In the genomic region with DNA sequence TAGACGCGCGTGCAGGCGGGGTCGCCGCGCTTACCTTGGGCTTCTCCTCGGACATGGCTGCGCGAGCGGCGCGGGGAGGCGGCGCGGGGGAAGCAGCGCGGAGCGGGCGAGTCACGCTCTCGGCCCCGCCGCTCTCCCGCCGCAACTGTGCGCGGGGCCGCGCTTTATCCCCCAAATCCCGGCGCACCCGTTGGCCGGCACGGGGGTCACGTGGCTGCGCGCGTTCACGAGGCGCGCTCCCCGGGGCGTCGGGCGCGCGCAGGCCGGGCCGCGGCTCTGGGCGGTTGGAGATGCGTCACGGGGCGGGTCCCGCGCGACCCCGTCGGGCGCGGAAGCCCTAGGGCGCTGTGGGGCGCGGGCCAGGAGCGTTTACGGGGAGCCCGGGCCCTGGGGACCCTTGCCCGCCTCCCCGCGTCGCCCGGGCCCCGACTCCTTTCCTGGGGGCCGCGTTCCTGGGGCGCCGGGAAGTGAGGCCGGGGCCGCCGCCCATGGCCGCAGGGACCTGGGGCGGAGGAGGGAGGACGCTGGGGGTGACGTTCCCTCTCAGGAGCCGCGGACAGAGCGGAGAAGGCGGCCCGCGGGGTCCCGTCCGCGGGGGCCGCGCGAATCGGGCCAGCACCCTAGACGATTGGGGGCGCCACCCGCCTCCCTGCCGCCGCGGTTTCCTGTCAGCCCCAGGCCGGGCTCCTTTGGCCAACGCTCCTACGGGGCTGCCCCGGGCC, we compare ENCODE assay signal across 1 cellular context.
TF ChIP-seq lines count a peak whose summit lies in the region.

A gene (minus strand): TSS at position 149 of the 722 bp plus-strand sequence. CDS start 94 bp downstream, at position 55.

TF ChIP-seq in K562, 482 proteins besides CTCF, POLR2A, EP300 and RAD21 (continued from another document and continues in another):
- peak; percentile 50; the same call in 1 of the 2 replicates for TF ChIP-seq PML (IDR thresholded peaks at IDR 0.05; ENCODE audit: low read length)
- TF ChIP-seq, protein P1, sequence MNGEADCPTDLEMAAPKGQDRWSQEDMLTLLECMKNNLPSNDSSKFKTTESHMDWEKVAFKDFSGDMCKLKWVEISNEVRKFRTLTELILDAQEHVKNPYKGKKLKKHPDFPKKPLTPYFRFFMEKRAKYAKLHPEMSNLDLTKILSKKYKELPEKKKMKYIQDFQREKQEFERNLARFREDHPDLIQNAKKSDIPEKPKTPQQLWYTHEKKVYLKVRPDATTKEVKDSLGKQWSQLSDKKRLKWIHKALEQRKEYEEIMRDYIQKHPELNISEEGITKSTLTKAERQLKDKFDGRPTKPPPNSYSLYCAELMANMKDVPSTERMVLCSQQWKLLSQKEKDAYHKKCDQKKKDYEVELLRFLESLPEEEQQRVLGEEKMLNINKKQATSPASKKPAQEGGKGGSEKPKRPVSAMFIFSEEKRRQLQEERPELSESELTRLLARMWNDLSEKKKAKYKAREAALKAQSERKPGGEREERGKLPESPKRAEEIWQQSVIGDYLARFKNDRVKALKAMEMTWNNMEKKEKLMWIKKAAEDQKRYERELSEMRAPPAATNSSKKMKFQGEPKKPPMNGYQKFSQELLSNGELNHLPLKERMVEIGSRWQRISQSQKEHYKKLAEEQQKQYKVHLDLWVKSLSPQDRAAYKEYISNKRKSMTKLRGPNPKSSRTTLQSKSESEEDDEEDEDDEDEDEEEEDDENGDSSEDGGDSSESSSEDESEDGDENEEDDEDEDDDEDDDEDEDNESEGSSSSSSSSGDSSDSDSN (IDR thresholded peaks at IDR 0.05; ENCODE audit: borderline replicate concordance in 1 of 2, low read depth in 2 of 2, low read length in 2 of 2) = peak; percentile 58 to 66; a peak in 2 of 4 replicates
- TF ChIP-seq, protein P2, sequence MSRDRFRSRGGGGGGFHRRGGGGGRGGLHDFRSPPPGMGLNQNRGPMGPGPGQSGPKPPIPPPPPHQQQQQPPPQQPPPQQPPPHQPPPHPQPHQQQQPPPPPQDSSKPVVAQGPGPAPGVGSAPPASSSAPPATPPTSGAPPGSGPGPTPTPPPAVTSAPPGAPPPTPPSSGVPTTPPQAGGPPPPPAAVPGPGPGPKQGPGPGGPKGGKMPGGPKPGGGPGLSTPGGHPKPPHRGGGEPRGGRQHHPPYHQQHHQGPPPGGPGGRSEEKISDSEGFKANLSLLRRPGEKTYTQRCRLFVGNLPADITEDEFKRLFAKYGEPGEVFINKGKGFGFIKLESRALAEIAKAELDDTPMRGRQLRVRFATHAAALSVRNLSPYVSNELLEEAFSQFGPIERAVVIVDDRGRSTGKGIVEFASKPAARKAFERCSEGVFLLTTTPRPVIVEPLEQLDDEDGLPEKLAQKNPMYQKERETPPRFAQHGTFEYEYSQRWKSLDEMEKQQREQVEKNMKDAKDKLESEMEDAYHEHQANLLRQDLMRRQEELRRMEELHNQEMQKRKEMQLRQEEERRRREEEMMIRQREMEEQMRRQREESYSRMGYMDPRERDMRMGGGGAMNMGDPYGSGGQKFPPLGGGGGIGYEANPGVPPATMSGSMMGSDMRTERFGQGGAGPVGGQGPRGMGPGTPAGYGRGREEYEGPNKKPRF (IDR thresholded peaks at IDR 0.05; ENCODE audit: low read depth, low read length) = no peak
- TF ChIP-seq ZNF197 (CRISPR knock-in tag; IDR thresholded peaks at IDR 0.05; ENCODE audit: low read depth) = peak; percentile 99
- TF ChIP-seq ELF1 (tag; IDR thresholded peaks at IDR 0.05) = peak; percentile 73
- TF ChIP-seq TAL1 (IDR thresholded peaks at IDR 0.05) = no peak
- TF ChIP-seq ZNF76 (CRISPR knock-in tag; IDR thresholded peaks at IDR 0.05; ENCODE audit: borderline replicate concordance) = peak; percentile 96
- TF ChIP-seq ZNF589 (CRISPR knock-in tag; IDR thresholded peaks at IDR 0.05; ENCODE audit: low read depth) = peak; percentile 100
- TF ChIP-seq NFATC3 (IDR thresholded peaks at IDR 0.05) = no peak
- TF ChIP-seq STAG1 (CRISPR knock-in tag; IDR thresholded peaks at IDR 0.05; ENCODE audit: borderline replicate concordance) = no peak
- no peak for TF ChIP-seq ATF1 (CRISPR knock-in tag; IDR thresholded peaks at IDR 0.05)
- peak; percentile 85 for TF ChIP-seq ATF1 (tag; IDR thresholded peaks at IDR 0.05)
- TF ChIP-seq YY1 (IDR thresholded peaks at IDR 0.05; ENCODE audit: borderline replicate concordance in 1 of 3, control insufficient read depth in 1 of 3, extremely low read depth in 1 of 3, insufficient read depth in 3 of 3, insufficient read length in 1 of 3, insufficient replicate concordance in 2 of 3, low read depth in 1 of 3, low read length in 2 of 3) = peak in 2 of 3 experiments; percentile 53 to 55
- TF ChIP-seq, protein P3, sequence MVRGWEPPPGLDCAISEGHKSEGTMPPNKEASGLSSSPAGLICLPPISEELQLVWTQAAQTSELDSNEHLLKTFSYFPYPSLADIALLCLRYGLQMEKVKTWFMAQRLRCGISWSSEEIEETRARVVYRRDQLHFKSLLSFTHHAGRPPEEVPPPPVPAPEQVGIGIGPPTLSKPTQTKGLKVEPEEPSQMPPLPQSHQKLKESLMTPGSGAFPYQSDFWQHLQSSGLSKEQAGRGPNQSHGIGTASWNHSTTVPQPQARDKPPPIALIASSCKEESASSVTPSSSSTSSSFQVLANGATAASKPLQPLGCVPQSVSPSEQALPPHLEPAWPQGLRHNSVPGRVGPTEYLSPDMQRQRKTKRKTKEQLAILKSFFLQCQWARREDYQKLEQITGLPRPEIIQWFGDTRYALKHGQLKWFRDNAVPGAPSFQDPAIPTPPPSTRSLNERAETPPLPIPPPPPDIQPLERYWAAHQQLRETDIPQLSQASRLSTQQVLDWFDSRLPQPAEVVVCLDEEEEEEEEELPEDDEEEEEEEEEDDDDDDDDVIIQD (CRISPR knock-in tag; IDR thresholded peaks at IDR 0.05) = peak; percentile 89
- TF ChIP-seq, protein P4, sequence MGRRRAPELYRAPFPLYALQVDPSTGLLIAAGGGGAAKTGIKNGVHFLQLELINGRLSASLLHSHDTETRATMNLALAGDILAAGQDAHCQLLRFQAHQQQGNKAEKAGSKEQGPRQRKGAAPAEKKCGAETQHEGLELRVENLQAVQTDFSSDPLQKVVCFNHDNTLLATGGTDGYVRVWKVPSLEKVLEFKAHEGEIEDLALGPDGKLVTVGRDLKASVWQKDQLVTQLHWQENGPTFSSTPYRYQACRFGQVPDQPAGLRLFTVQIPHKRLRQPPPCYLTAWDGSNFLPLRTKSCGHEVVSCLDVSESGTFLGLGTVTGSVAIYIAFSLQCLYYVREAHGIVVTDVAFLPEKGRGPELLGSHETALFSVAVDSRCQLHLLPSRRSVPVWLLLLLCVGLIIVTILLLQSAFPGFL (CRISPR knock-in tag; IDR thresholded peaks at IDR 0.05) = no peak
- TF ChIP-seq, protein P5, sequence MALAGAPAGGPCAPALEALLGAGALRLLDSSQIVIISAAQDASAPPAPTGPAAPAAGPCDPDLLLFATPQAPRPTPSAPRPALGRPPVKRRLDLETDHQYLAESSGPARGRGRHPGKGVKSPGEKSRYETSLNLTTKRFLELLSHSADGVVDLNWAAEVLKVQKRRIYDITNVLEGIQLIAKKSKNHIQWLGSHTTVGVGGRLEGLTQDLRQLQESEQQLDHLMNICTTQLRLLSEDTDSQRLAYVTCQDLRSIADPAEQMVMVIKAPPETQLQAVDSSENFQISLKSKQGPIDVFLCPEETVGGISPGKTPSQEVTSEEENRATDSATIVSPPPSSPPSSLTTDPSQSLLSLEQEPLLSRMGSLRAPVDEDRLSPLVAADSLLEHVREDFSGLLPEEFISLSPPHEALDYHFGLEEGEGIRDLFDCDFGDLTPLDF (CRISPR knock-in tag; IDR thresholded peaks at IDR 0.05) = no peak
- TF ChIP-seq RBM39 (optimal IDR thresholded peaks at IDR 0.05; ENCODE audit: low read depth, low read length) = no peak
- TF ChIP-seq, protein P6, sequence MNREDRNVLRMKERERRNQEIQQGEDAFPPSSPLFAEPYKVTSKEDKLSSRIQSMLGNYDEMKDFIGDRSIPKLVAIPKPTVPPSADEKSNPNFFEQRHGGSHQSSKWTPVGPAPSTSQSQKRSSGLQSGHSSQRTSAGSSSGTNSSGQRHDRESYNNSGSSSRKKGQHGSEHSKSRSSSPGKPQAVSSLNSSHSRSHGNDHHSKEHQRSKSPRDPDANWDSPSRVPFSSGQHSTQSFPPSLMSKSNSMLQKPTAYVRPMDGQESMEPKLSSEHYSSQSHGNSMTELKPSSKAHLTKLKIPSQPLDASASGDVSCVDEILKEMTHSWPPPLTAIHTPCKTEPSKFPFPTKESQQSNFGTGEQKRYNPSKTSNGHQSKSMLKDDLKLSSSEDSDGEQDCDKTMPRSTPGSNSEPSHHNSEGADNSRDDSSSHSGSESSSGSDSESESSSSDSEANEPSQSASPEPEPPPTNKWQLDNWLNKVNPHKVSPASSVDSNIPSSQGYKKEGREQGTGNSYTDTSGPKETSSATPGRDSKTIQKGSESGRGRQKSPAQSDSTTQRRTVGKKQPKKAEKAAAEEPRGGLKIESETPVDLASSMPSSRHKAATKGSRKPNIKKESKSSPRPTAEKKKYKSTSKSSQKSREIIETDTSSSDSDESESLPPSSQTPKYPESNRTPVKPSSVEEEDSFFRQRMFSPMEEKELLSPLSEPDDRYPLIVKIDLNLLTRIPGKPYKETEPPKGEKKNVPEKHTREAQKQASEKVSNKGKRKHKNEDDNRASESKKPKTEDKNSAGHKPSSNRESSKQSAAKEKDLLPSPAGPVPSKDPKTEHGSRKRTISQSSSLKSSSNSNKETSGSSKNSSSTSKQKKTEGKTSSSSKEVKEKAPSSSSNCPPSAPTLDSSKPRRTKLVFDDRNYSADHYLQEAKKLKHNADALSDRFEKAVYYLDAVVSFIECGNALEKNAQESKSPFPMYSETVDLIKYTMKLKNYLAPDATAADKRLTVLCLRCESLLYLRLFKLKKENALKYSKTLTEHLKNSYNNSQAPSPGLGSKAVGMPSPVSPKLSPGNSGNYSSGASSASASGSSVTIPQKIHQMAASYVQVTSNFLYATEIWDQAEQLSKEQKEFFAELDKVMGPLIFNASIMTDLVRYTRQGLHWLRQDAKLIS (CRISPR knock-in tag; IDR thresholded peaks at IDR 0.05) = 0 out of 2 replicates have a peak, but pooled peaks have one; percentile 84
- peak; percentile 78 for TF ChIP-seq RBM25 (IDR thresholded peaks at IDR 0.05; ENCODE audit: low read depth, low read length, severe bottlenecking)
- no peak for TF ChIP-seq DDX20 (tag; IDR thresholded peaks at IDR 0.05; ENCODE audit: low read depth)
- TF ChIP-seq TCF3 (CRISPR knock-in tag; IDR thresholded peaks at IDR 0.05) = no peak
- TF ChIP-seq RFX1 (IDR thresholded peaks at IDR 0.05) = no peak
- no peak for TF ChIP-seq BCOR (IDR thresholded peaks at IDR 0.05)
- no peak for TF ChIP-seq NR2C2 (CRISPR knock-in tag; IDR thresholded peaks at IDR 0.05)
- peak; percentile 81 for TF ChIP-seq NR2C2 (tag; IDR thresholded peaks at IDR 0.05)
- TF ChIP-seq, protein P7, sequence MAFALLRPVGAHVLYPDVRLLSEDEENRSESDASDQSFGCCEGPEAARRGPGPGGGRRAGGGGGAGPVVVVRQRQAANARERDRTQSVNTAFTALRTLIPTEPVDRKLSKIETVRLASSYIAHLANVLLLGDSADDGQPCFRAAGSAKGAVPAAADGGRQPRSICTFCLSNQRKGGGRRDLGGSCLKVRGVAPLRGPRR (CRISPR knock-in tag; IDR thresholded peaks at IDR 0.05) = peak; percentile 93
- TF ChIP-seq, protein P8, sequence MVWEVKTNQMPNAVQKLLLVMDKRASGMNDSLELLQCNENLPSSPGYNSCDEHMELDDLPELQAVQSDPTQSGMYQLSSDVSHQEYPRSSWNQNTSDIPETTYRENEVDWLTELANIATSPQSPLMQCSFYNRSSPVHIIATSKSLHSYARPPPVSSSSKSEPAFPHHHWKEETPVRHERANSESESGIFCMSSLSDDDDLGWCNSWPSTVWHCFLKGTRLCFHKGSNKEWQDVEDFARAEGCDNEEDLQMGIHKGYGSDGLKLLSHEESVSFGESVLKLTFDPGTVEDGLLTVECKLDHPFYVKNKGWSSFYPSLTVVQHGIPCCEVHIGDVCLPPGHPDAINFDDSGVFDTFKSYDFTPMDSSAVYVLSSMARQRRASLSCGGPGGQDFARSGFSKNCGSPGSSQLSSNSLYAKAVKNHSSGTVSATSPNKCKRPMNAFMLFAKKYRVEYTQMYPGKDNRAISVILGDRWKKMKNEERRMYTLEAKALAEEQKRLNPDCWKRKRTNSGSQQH (CRISPR knock-in tag; IDR thresholded peaks at IDR 0.05) = peak; percentile 80
- TF ChIP-seq ZNF764 (CRISPR knock-in tag; IDR thresholded peaks at IDR 0.05; ENCODE audit: low read depth) = 0 out of 2 replicates have a peak, but pooled peaks have one; percentile 54
- TF ChIP-seq, protein P9, sequence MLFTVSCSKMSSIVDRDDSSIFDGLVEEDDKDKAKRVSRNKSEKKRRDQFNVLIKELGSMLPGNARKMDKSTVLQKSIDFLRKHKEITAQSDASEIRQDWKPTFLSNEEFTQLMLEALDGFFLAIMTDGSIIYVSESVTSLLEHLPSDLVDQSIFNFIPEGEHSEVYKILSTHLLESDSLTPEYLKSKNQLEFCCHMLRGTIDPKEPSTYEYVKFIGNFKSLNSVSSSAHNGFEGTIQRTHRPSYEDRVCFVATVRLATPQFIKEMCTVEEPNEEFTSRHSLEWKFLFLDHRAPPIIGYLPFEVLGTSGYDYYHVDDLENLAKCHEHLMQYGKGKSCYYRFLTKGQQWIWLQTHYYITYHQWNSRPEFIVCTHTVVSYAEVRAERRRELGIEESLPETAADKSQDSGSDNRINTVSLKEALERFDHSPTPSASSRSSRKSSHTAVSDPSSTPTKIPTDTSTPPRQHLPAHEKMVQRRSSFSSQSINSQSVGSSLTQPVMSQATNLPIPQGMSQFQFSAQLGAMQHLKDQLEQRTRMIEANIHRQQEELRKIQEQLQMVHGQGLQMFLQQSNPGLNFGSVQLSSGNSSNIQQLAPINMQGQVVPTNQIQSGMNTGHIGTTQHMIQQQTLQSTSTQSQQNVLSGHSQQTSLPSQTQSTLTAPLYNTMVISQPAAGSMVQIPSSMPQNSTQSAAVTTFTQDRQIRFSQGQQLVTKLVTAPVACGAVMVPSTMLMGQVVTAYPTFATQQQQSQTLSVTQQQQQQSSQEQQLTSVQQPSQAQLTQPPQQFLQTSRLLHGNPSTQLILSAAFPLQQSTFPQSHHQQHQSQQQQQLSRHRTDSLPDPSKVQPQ (CRISPR knock-in tag; IDR thresholded peaks at IDR 0.05; ENCODE audit: borderline replicate concordance) = peak; percentile 76; the same call in 1 of the 2 replicates
- TF ChIP-seq NELFE (IDR thresholded peaks at IDR 0.05; ENCODE audit: insufficient read depth, insufficient read length) = no peak
- 0 out of 2 replicates have a peak, but pooled peaks have one; percentile 61 for TF ChIP-seq CAMTA2 (CRISPR knock-in tag; conservative IDR thresholded peaks at IDR 0.05)
- TF ChIP-seq, protein P10, sequence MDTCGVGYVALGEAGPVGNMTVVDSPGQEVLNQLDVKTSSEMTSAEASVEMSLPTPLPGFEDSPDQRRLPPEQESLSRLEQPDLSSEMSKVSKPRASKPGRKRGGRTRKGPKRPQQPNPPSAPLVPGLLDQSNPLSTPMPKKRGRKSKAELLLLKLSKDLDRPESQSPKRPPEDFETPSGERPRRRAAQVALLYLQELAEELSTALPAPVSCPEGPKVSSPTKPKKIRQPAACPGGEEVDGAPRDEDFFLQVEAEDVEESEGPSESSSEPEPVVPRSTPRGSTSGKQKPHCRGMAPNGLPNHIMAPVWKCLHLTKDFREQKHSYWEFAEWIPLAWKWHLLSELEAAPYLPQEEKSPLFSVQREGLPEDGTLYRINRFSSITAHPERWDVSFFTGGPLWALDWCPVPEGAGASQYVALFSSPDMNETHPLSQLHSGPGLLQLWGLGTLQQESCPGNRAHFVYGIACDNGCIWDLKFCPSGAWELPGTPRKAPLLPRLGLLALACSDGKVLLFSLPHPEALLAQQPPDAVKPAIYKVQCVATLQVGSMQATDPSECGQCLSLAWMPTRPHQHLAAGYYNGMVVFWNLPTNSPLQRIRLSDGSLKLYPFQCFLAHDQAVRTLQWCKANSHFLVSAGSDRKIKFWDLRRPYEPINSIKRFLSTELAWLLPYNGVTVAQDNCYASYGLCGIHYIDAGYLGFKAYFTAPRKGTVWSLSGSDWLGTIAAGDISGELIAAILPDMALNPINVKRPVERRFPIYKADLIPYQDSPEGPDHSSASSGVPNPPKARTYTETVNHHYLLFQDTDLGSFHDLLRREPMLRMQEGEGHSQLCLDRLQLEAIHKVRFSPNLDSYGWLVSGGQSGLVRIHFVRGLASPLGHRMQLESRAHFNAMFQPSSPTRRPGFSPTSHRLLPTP (IDR thresholded peaks at IDR 0.05; ENCODE audit: borderline replicate concordance, extremely low read depth, insufficient read length) = no peak
- TF ChIP-seq ZNF384 (IDR thresholded peaks at IDR 0.05; ENCODE audit: low read depth, low read length) = no peak
